8 cellular contexts compared by ENCODE assay signal in genomic region chr13:22061371-22061805, GRCh38.
A peak's percentile ranks its signal among the peaks of the same experiment; 100 is the strongest.
DNase-seq lines count a peak whose midpoint lies in the region; ATAC-seq and TF ChIP-seq lines count a peak whose summit lies in the region.

No MANE protein-coding gene starts in this region.

- H3K4me1 Mint-ChIP-seq in T-helper 1 cell treated with Interleukin-12 subunit alpha and Interleukin-12 subunit beta and Interleukin-4 antibody, amounts not matched to agents 30 μg/mL and 1 μg/mL, for 36 hours (ENCODE audit: low read depth) = peaks cover 42% of the 10 kb centered on the region
- H3K4me1 Mint-ChIP-seq in central memory CD8-positive, alpha-beta T cell = peaks cover 76% of the 10 kb centered on the region

- TF ChIP-seq POLR2A in ovary (IDR thresholded peaks at IDR 0.05) = no peak

- intact Hi-C loops in ovary (cut with DNase I) = no loop called here

- DNase-seq in GM13976 (ENCODE audit: low spot score) (peak; percentile 57), T1000 (lab: John Stamatoyannopoulos, UW) (no peak), MM.1S (no peak), ovary (no peak)
- peak; percentile 33 to 60 for DNase-seq in central memory CD8-positive, alpha-beta T cell (ENCODE audit: low spot score in 2 of 2)
- peak; percentile 66 for DNase-seq in stimulated activated CD8-positive, alpha-beta memory T cell treated with anti-CD3 and anti-CD28 coated beads, Interleukin-4, amount 100 ng/mL, for 24 hours (ENCODE audit: low read depth)

- H3K4me3 ChIP-seq in MM.1S (ENCODE audit: low read length) (no peak overlapping the region), ovary (no peak overlapping the region)

- H3K36me3 ChIP-seq in MM.1S (replicated peaks; ENCODE audit: insufficient read depth, low read length) = no peaks in the 10 kb centered on the region
- H3K36me3 ChIP-seq in ovary = no peaks in the 10 kb centered on the region

- no peaks in the 10 kb centered on the region for H3K36me3 Mint-ChIP-seq in T-helper 1 cell treated with Interleukin-12 subunit alpha and Interleukin-12 subunit beta and Interleukin-4 antibody, amounts not matched to agents 30 μg/mL and 1 μg/mL, for 36 hours (ENCODE audit: low read depth)
- H3K36me3 Mint-ChIP-seq in central memory CD8-positive, alpha-beta T cell (ENCODE audit: insufficient read depth) = peaks cover 6% of the 10 kb centered on the region

- H4K20me1 ChIP-seq in MM.1S (ENCODE audit: insufficient read depth, low read length) = no peaks in the 10 kb centered on the region

- peak overlapping the region; percentile 92 for H3K27ac Mint-ChIP-seq in T-helper 1 cell treated with Interleukin-12 subunit alpha and Interleukin-12 subunit beta and Interleukin-4 antibody, amounts not matched to agents 30 μg/mL and 1 μg/mL, for 36 hours
- H3K27ac Mint-ChIP-seq in central memory CD8-positive, alpha-beta T cell (ENCODE audit: low read depth) = peak overlapping the region; percentile 96

- no peak overlapping the region for H3K4me2 ChIP-seq in MM.1S (ENCODE audit: low read depth, low read length)

- TF ChIP-seq CTCF in GM13976 (IDR thresholded peaks at IDR 0.05; ENCODE audit: borderline replicate concordance, control extremely low read depth, extremely low read depth, insufficient read depth, missing control alignments) (peak; percentile 63), MM.1S (IDR thresholded peaks at IDR 0.05; ENCODE audit: low read length) (no peak), ovary (IDR thresholded peaks at IDR 0.05) (no peak)

- H3K9me2 ChIP-seq in MM.1S (replicated peaks; ENCODE audit: insufficient read depth, low read length) = no peaks in the 10 kb centered on the region

- H3K27ac ChIP-seq in MM.1S (ENCODE audit: low read length) = no peak overlapping the region
- H3K27ac ChIP-seq in ovary = no peak overlapping the region

- no peaks in the 10 kb centered on the region for H3K27me3 Mint-ChIP-seq in T-helper 1 cell treated with Interleukin-12 subunit alpha and Interleukin-12 subunit beta and Interleukin-4 antibody, amounts not matched to agents 30 μg/mL and 1 μg/mL, for 36 hours (ENCODE audit: low read depth)
- H3K27me3 Mint-ChIP-seq in central memory CD8-positive, alpha-beta T cell = no peaks in the 10 kb centered on the region

- H3K9me3 Mint-ChIP-seq in T-helper 1 cell treated with Interleukin-12 subunit alpha and Interleukin-12 subunit beta and Interleukin-4 antibody, amounts not matched to agents 30 μg/mL and 1 μg/mL, for 36 hours = peaks cover 2% of the 10 kb centered on the region
- peaks cover 4% of the 10 kb centered on the region for H3K9me3 Mint-ChIP-seq in central memory CD8-positive, alpha-beta T cell

- no peaks in the 10 kb centered on the region for H3F3A ChIP-seq in MM.1S (ENCODE audit: insufficient read depth, low read length)

- WGBS in ovary, 3 donors = 84 to 93% (median 84%) methylated on average over 8 of the region's 8 CpGs

- ATAC-seq in HG02588 (IDR thresholded peaks at IDR 0.05; ENCODE audit: unreplicated experiment) = peak; percentile 63
- ATAC-seq in central memory CD8-positive, alpha-beta T cell (replicated peaks; ENCODE audit: extremely low read depth, poor library complexity, severe bottlenecking) = peak; percentile 64

- no peaks in the 10 kb centered on the region for H3K79me2 ChIP-seq in MM.1S (ENCODE audit: low read length)

- no peaks in the 10 kb centered on the region for H3K9me3 ChIP-seq in MM.1S (replicated peaks; ENCODE audit: insufficient read depth, low read length)
- H3K9me3 ChIP-seq in ovary = no peaks in the 10 kb centered on the region

- H3K27me3 ChIP-seq in MM.1S (replicated peaks; ENCODE audit: insufficient read depth, low read length) = no peaks in the 10 kb centered on the region
- no peaks in the 10 kb centered on the region for H3K27me3 ChIP-seq in ovary

- H2AFZ ChIP-seq in MM.1S (ENCODE audit: low read length) = no peak overlapping the region

- H3K4me1 ChIP-seq in MM.1S (ENCODE audit: low read length) (peaks cover 8% of the 10 kb centered on the region; the same call in 1 of the 2 replicates), ovary (ENCODE audit: insufficient read depth) (no peaks in the 10 kb centered on the region)

- peak overlapping the region; percentile 40 for H3K4me3 Mint-ChIP-seq in T-helper 1 cell treated with Interleukin-12 subunit alpha and Interleukin-12 subunit beta and Interleukin-4 antibody, amounts not matched to agents 30 μg/mL and 1 μg/mL, for 36 hours
- H3K4me3 Mint-ChIP-seq in central memory CD8-positive, alpha-beta T cell = peak overlapping the region; percentile 35

- no peak overlapping the region for H3K9ac ChIP-seq in MM.1S (ENCODE audit: low read length)

- in situ Hi-C loops in GM13976 (cut with MboI; ENCODE audit: low sequenced_read_pairs, unreplicated experiment) = no loop called here

- TF ChIP-seq EP300 in ovary (IDR thresholded peaks at IDR 0.05) = no peak

Comparison
In these comparisons a context has a peak if more than half of its experiments do, and no peak if none do; other contexts are left out.
1. DNase-seq: peak in GM13976 (single experiment), central memory CD8-positive, alpha-beta T cell (2 of 2) and stimulated activated CD8-positive, alpha-beta memory T cell treated with anti-CD3 and anti-CD28 coated beads, Interleukin-4, amount 100 ng/mL, for 24 hours (single experiment); none in T1000 (single experiment), MM.1S (single experiment) and ovary (0 of 5).